ENCODE assay signal across 8 cellular contexts in the genomic region with DNA sequence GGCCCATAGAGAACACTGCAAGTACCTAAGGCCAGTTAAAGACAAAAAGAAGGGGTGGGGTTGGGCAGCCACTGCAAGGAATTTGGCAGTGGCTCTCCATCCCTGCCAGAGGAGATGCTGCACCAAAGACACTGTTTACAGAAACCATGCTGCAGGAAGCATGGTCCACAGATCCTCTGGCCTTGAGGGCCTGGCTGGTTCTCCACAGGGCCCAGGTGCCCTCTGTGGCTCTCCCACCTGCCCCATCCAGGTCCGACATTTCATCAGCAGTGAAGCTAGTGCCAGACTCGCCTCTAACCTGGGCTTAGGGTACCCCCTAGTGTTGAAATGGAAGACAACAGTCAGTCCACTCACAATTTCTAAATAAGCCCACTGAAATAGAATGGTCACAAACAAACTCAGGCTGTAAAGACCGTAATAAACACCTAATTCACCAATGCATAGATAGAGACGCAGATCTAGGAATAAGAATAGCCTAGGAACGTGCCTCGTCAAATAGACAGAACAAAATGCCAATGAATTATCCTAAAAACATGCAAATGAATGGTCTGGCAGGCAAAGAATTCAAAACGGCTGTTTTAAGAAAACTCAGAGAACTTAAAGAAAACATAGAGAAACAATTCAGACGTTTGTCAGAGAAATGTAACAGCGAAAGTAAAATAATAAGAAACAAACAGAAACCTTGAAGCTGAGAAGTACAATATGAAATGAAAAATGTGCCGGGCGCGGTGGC. TPM values are rescaled to one million over a fixed set of nuclear protein-coding genes. Genes with fewer than 3 reads are reported as not detected.
DNase-seq lines count a peak whose midpoint lies in the region; ATAC-seq and TF ChIP-seq lines count a peak whose summit lies in the region.

No MANE protein-coding gene starts in this region.

- TF ChIP-seq CTCF in 22Rv1 (IDR thresholded peaks at IDR 0.05) (peak; percentile 78), GM06990 (IDR thresholded peaks at IDR 0.05; ENCODE audit: insufficient read depth, low read length, poor library complexity, severe bottlenecking) (peak; percentile 66), breast epithelium (IDR thresholded peaks at IDR 0.05) (peak in 2 of 3 donors; percentile 47 to 49), lung (IDR thresholded peaks at IDR 0.05; ENCODE audit: control extremely low read depth, extremely low read depth) (peak; percentile 41), suprapubic skin (IDR thresholded peaks at IDR 0.05) (peak; percentile 27 to 41)

- TF ChIP-seq POLR2A in breast epithelium (IDR thresholded peaks at IDR 0.05) (no peak), suprapubic skin (IDR thresholded peaks at IDR 0.05) (no peak)

- TF ChIP-seq EP300 in suprapubic skin (IDR thresholded peaks at IDR 0.05), result no peak

- H3K36me3 ChIP-seq in GM06990 (ENCODE audit: control insufficient read depth, insufficient read depth, low read length), result no peaks in the 10 kb centered on the region
- H3K36me3 ChIP-seq in breast epithelium, result no peaks in the 10 kb centered on the region
- H3K36me3 ChIP-seq in lung (ENCODE audit: control insufficient read depth in 2 of 2, insufficient read depth in 2 of 2, low read length in 2 of 2), result no peaks in the 10 kb centered on the region
- H3K36me3 ChIP-seq in suprapubic skin, result no peaks in the 10 kb centered on the region

- H3K27me3 ChIP-seq in GM06990 (replicated peaks; ENCODE audit: control insufficient read depth, insufficient read depth, low read length) (no peaks in the 10 kb centered on the region), breast epithelium (no peaks in the 10 kb centered on the region), lung (ENCODE audit: control insufficient read depth, insufficient read depth) (no peaks in the 10 kb centered on the region), suprapubic skin (no peaks in the 10 kb centered on the region)

- H3K4me1 ChIP-seq in breast epithelium (no peaks in the 10 kb centered on the region), lung (ENCODE audit: control insufficient read depth in 2 of 2, insufficient read depth in 2 of 2, low read length in 2 of 2) (no peaks in the 10 kb centered on the region), suprapubic skin (no peaks in the 10 kb centered on the region)

- intact Hi-C loops in breast epithelium (cut with DNase I; ENCODE audit: low total_unique reads), result no loop called here

- DNase-seq in GM06990 (ENCODE audit: extremely low read depth, insufficient read length), result peak; percentile 51
- peak; percentile 85 for DNase-seq in NCI-H146 treated with DMSO at 0.1 percent for 48 hours (lab: John Stamatoyannopoulos, UW; ENCODE audit: unreplicated experiment)
- DNase-seq in T follicular helper cell (ENCODE audit: low read depth), result peak; percentile 12
- DNase-seq in breast epithelium (ENCODE audit: low spot score in 2 of 2), result no peak
- peak; percentile 51 for DNase-seq in lung (ENCODE audit: low spot score)
- DNase-seq in suprapubic skin (ENCODE audit: low spot score in 2 of 2), result no peak
- DNase-seq in NCI-H446 treated with DMSO at 0.1 percent for 48 hours (lab: John Stamatoyannopoulos, UW), result no peak

- H3K9me3 ChIP-seq in breast epithelium (no peaks in the 10 kb centered on the region), lung (ENCODE audit: control insufficient read depth in 2 of 2, insufficient read depth in 1 of 2, low read length in 1 of 2) (no peaks in the 10 kb centered on the region), suprapubic skin (no peaks in the 10 kb centered on the region)

- no peak overlapping the region for H3K4me3 ChIP-seq in GM06990 (replicated peaks; ENCODE audit: low read depth, low read length)
- H3K4me3 ChIP-seq in breast epithelium, result no peak overlapping the region
- H3K4me3 ChIP-seq in lung, result no peak overlapping the region
- H3K4me3 ChIP-seq in suprapubic skin, result no peak overlapping the region

- H3K27ac ChIP-seq in 22Rv1, result no peak overlapping the region
- H3K27ac ChIP-seq in breast epithelium, result no peak overlapping the region
- no peak overlapping the region for H3K27ac ChIP-seq in lung (ENCODE audit: low read depth in 1 of 2, low read length in 1 of 2)
- no peak overlapping the region for H3K27ac ChIP-seq in suprapubic skin

- peak; percentile 79 for ATAC-seq in lung (ENCODE audit: insufficient read depth, low FRiP score)

- WGBS in lung, 2 donors, result 35 to 39% methylated on average over 12 of the region's 12 CpGs
- WGBS in suprapubic skin, result 38% methylated on average over 12 of the region's 12 CpGs

RNA-seq across cellular contexts. Expression of a gene that starts 23.3 kb away (rescaled TPM):
- total RNA-seq in breast epithelium (not detected), lung (not detected), suprapubic skin (not detected)
- not detected for polyA plus RNA-seq in lung

RNA-seq across cellular contexts. Expression of a gene that starts 23.7 kb away (rescaled TPM):
- total RNA-seq in breast epithelium, result not detected
- not detected for total RNA-seq in lung
- polyA plus RNA-seq in lung, result under 1 TPM in 1 of 2 donors, not detected in 1; 0.03 TPM
- not detected for total RNA-seq in suprapubic skin

RNA-seq across cellular contexts. Expression of a gene that starts 24.8 kb away (rescaled TPM):
- total RNA-seq in breast epithelium, result under 1 TPM in 1 of 3 donors, not detected in 2; 0.64 TPM
- 1 to 10 TPM; 3.1 to 4.3 TPM for total RNA-seq in lung
- 10 to 100 TPM in 1 of 2 donors, 1 to 10 TPM in 1; 1.2 to 21.9 TPM for polyA plus RNA-seq in lung
- total RNA-seq in suprapubic skin, result under 1 TPM in 1 of 4 donors, not detected in 3; 0.64 TPM

RNA-seq across cellular contexts. Expression of a gene that starts 38.9 kb away (rescaled TPM):
- total RNA-seq in breast epithelium (1,000 to 10,000 TPM in 2 of 3 donors, 100 to 1,000 TPM in 1; 756 to 2,084 (median 1,264) TPM), lung (1,000 to 10,000 TPM; 1,039 to 1,726 TPM), suprapubic skin (1,000 to 10,000 TPM; 1,057 to 2,332 (median 1,706) TPM)
- 1,000 to 10,000 TPM; 1,953 to 4,419 TPM for polyA plus RNA-seq in lung

RNA-seq across cellular contexts. Expression of a gene that starts 55.9 kb away (rescaled TPM):
- total RNA-seq in breast epithelium (1 to 10 TPM in 2 of 3 donors, under 1 TPM in 1; 0.80 to 2.9 (median 1.8) TPM), lung (10 to 100 TPM in 1 of 2 donors, 1 to 10 TPM in 1; 2.6 to 14.8 TPM), suprapubic skin (1 to 10 TPM in 1 of 4 donors, not detected in 3; 3.0 TPM)
- 1 to 10 TPM; 1.4 to 9.2 TPM for polyA plus RNA-seq in lung

Comparison
In these comparisons a context has a peak if more than half of its experiments do, and no peak if none do; other contexts are left out.
1. DNase-seq: peak in GM06990 (single experiment), NCI-H146 treated with DMSO at 0.1 percent for 48 hours (single experiment), T follicular helper cell (single experiment) and lung (single experiment); none in breast epithelium (0 of 2), suprapubic skin (0 of 2) and NCI-H446 treated with DMSO at 0.1 percent for 48 hours (single experiment).
2. Peak in every context shown above with its lines, with median percentiles within 50 percentile points of each other: CTCF ChIP-seq.